In the genomic region with DNA sequence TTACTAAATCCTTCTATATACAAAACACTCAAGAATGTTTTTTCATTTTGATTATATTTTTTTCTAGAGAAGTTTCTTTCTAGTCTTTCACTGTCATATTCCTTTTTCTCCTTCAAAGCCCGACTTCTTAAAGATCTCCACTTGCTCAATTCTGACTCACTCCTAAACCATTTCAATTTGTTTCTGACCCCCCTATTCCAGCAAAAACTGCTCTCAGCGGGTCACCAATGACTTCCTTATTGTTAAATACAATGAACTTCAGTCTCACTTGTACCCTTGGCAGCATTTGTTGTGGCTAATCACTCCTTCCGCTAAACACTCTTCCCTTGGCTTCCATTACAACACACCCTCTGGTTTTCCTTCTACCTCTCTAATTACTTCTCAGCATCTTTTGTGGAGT, we compare ENCODE assay signal across 2 cellular contexts.
TF ChIP-seq lines count a peak whose summit lies in the region.

No MANE protein-coding gene starts in this region.

TF ChIP-seq in GM23338, 12 proteins besides CTCF, POLR2A, EP300 and RAD21 (continued from another document):
- TF ChIP-seq NANOG (IDR thresholded peaks at IDR 0.05; ENCODE audit: borderline replicate concordance) (peak; percentile 16; the same call in 1 of the 2 replicates), EZH2phosphoT487 (IDR thresholded peaks at IDR 0.05; ENCODE audit: unreplicated experiment) (no peak), JUNB (IDR thresholded peaks at IDR 0.05; ENCODE audit: unreplicated experiment) (no peak), ZNF114 (CRISPR knock-in tag; IDR thresholded peaks at IDR 0.05) (no peak), POLR2AphosphoS5 (IDR thresholded peaks at IDR 0.05; ENCODE audit: low read depth) (no peak), CREB1 (CRISPR knock-in tag; IDR thresholded peaks at IDR 0.05; ENCODE audit: low read depth) (no peak)
- TF ChIP-seq, protein P1, sequence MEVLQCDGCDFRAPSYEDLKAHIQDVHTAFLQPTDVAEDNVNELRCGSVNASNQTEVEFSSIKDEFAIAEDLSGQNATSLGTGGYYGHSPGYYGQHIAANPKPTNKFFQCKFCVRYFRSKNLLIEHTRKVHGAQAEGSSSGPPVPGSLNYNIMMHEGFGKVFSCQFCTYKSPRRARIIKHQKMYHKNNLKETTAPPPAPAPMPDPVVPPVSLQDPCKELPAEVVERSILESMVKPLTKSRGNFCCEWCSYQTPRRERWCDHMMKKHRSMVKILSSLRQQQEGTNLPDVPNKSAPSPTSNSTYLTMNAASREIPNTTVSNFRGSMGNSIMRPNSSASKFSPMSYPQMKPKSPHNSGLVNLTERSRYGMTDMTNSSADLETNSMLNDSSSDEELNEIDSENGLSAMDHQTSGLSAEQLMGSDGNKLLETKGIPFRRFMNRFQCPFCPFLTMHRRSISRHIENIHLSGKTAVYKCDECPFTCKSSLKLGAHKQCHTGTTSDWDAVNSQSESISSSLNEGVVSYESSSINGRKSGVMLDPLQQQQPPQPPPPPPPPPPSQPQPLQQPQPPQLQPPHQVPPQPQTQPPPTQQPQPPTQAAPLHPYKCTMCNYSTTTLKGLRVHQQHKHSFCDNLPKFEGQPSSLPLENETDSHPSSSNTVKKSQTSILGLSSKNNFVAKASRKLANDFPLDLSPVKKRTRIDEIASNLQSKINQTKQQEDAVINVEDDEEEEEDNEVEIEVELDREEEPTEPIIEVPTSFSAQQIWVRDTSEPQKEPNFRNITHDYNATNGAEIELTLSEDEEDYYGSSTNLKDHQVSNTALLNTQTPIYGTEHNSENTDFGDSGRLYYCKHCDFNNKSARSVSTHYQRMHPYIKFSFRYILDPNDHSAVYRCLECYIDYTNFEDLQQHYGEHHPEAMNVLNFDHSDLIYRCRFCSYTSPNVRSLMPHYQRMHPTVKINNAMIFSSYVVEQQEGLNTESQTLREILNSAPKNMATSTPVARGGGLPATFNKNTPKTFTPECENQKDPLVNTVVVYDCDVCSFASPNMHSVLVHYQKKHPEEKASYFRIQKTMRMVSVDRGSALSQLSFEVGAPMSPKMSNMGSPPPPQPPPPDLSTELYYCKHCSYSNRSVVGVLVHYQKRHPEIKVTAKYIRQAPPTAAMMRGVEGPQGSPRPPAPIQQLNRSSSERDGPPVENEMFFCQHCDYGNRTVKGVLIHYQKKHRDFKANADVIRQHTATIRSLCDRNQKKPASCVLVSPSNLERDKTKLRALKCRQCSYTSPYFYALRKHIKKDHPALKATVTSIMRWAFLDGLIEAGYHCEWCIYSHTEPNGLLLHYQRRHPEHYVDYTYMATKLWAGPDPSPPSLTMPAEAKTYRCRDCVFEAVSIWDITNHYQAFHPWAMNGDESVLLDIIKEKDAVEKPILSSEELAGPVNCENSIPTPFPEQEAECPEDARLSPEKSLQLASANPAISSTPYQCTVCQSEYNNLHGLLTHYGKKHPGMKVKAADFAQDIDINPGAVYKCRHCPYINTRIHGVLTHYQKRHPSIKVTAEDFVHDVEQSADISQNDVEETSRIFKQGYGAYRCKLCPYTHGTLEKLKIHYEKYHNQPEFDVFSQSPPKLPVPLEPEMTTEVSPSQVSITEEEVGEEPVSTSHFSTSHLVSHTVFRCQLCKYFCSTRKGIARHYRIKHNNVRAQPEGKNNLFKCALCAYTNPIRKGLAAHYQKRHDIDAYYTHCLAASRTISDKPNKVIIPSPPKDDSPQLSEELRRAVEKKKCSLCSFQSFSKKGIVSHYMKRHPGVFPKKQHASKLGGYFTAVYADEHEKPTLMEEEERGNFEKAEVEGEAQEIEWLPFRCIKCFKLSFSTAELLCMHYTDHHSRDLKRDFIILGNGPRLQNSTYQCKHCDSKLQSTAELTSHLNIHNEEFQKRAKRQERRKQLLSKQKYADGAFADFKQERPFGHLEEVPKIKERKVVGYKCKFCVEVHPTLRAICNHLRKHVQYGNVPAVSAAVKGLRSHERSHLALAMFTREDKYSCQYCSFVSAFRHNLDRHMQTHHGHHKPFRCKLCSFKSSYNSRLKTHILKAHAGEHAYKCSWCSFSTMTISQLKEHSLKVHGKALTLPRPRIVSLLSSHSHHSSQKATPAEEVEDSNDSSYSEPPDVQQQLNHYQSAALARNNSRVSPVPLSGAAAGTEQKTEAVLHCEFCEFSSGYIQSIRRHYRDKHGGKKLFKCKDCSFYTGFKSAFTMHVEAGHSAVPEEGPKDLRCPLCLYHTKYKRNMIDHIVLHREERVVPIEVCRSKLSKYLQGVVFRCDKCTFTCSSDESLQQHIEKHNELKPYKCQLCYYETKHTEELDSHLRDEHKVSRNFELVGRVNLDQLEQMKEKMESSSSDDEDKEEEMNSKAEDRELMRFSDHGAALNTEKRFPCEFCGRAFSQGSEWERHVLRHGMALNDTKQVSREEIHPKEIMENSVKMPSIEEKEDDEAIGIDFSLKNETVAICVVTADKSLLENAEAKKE (CRISPR knock-in tag; IDR thresholded peaks at IDR 0.05): peak; percentile 39; the same call in 1 of the 2 replicates
- TF ChIP-seq, protein P2, sequence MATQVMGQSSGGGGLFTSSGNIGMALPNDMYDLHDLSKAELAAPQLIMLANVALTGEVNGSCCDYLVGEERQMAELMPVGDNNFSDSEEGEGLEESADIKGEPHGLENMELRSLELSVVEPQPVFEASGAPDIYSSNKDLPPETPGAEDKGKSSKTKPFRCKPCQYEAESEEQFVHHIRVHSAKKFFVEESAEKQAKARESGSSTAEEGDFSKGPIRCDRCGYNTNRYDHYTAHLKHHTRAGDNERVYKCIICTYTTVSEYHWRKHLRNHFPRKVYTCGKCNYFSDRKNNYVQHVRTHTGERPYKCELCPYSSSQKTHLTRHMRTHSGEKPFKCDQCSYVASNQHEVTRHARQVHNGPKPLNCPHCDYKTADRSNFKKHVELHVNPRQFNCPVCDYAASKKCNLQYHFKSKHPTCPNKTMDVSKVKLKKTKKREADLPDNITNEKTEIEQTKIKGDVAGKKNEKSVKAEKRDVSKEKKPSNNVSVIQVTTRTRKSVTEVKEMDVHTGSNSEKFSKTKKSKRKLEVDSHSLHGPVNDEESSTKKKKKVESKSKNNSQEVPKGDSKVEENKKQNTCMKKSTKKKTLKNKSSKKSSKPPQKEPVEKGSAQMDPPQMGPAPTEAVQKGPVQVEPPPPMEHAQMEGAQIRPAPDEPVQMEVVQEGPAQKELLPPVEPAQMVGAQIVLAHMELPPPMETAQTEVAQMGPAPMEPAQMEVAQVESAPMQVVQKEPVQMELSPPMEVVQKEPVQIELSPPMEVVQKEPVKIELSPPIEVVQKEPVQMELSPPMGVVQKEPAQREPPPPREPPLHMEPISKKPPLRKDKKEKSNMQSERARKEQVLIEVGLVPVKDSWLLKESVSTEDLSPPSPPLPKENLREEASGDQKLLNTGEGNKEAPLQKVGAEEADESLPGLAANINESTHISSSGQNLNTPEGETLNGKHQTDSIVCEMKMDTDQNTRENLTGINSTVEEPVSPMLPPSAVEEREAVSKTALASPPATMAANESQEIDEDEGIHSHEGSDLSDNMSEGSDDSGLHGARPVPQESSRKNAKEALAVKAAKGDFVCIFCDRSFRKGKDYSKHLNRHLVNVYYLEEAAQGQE (IDR thresholded peaks at IDR 0.05; ENCODE audit: unreplicated experiment): no peak

TF ChIP-seq in endothelial cell of umbilical vein, 7 proteins besides CTCF, POLR2A, EP300 and RAD21 (continued from another document):
- TF ChIP-seq GATA2 (IDR thresholded peaks at IDR 0.05; ENCODE audit: insufficient read depth, insufficient read length, low read depth, low read length): no peak
